Comparison of ENCODE assay signal across 18 cellular contexts in genomic region chrX:96729868-96730643, GRCh38.
"Had no signal": no experiment of that assay in that cellular context is flagged by ENCODE, and none has a peak within 500 bp of the region (broad histone marks: within the 10 kb centered on the region; RNA-seq: fewer than 3 reads in every experiment).

No MANE protein-coding gene starts in this region.

- H3K27ac Mint-ChIP-seq: effector memory CD8-positive, alpha-beta T cell; naive thymus-derived CD4-positive, alpha-beta T cell; nephron progenitor cell; stimulated activated effector memory CD8-positive, alpha-beta T cell treated with anti-CD3 and anti-CD28 coated beads, Interleukin-12 subunit alpha, Interleukin-12 subunit beta, amount 100 ng/mL, for 72 hours; type B pancreatic cell had no signal

- H3K4me1 ChIP-seq: right lobe of liver, suprapubic skin, thyroid gland, uterus had no signal

- H3K36me3 Mint-ChIP-seq: naive thymus-derived CD4-positive, alpha-beta T cell; stimulated activated effector memory CD8-positive, alpha-beta T cell treated with anti-CD3 and anti-CD28 coated beads, Interleukin-12 subunit alpha, Interleukin-12 subunit beta, amount 100 ng/mL, for 72 hours; type B pancreatic cell had no signal

- H3K36me3 ChIP-seq: heart left ventricle, right lobe of liver, suprapubic skin, thyroid gland, uterus had no signal

- H3K4me3 ChIP-seq: heart left ventricle, psoas muscle, right lobe of liver, suprapubic skin, thyroid gland, uterus had no signal

- H3K4me1 Mint-ChIP-seq: nephron progenitor cell had no signal

- H3K9me3 ChIP-seq: heart left ventricle, psoas muscle, right lobe of liver, suprapubic skin, thyroid gland, uterus had no signal

- H3K9me3 Mint-ChIP-seq: effector memory CD8-positive, alpha-beta T cell; nephron progenitor cell; stimulated activated effector memory CD8-positive, alpha-beta T cell treated with anti-CD3 and anti-CD28 coated beads, Interleukin-12 subunit alpha, Interleukin-12 subunit beta, amount 100 ng/mL, for 72 hours had no signal

- H3K4me3 Mint-ChIP-seq: effector memory CD8-positive, alpha-beta T cell; naive thymus-derived CD4-positive, alpha-beta T cell; nephron progenitor cell; stimulated activated effector memory CD8-positive, alpha-beta T cell treated with anti-CD3 and anti-CD28 coated beads, Interleukin-12 subunit alpha, Interleukin-12 subunit beta, amount 100 ng/mL, for 72 hours; type B pancreatic cell had no signal

- H3K27me3 Mint-ChIP-seq: effector memory CD8-positive, alpha-beta T cell; naive thymus-derived CD4-positive, alpha-beta T cell; type B pancreatic cell had no signal

- H3K27ac ChIP-seq: heart left ventricle, psoas muscle, suprapubic skin, thyroid gland, uterus had no signal

- ATAC-seq: effector memory CD8-positive, alpha-beta T cell; heart left ventricle; naive thymus-derived CD4-positive, alpha-beta T cell; psoas muscle; stimulated activated effector memory CD8-positive, alpha-beta T cell treated with anti-CD3 and anti-CD28 coated beads, Interleukin-12 subunit alpha, Interleukin-12 subunit beta, amount 100 ng/mL, for 72 hours; stimulated activated naive CD8-positive, alpha-beta T cell treated with anti-CD3 and anti-CD28 coated beads, Interleukin-15, Interleukin-2, amounts not matched to agents 100 U/mL and 50 U/mL, for 24 hours had no signal

- H3K27me3 ChIP-seq: right lobe of liver, suprapubic skin, thyroid gland, uterus had no signal

- DNase-seq: effector memory CD8-positive, alpha-beta T cell; erythroblast; foreskin melanocyte; heart left ventricle; hippocampal formation; naive thymus-derived CD4-positive, alpha-beta T cell; nephron progenitor cell; psoas muscle; retina; right lobe of liver; stimulated activated CD4-positive, alpha-beta T cell treated with anti-CD3 and anti-CD28 coated beads, Interleukin-4, amount 100 ng/mL, for 1 hour; stimulated activated CD8-positive, alpha-beta memory T cell treated with anti-CD3 and anti-CD28 coated beads, Interleukin-4, amount 100 ng/mL, for 48 hours; stimulated activated naive CD8-positive, alpha-beta T cell treated with anti-CD3 and anti-CD28 coated beads, Interleukin-15, Interleukin-2, amounts not matched to agents 100 U/mL and 50 U/mL, for 24 hours; thyroid gland; uterus had no signal
